ENCODE assay signal across 7 cellular contexts in genomic region chr6:149211046-149211571, GRCh38.
DNase-seq lines count a peak whose midpoint lies in the region; ATAC-seq and TF ChIP-seq lines count a peak whose summit lies in the region.

No MANE protein-coding gene starts in this region.

- DNase-seq in SIG-M5 treated with dmso at 0.1 percent for 504 hours (lab: John Stamatoyannopoulos, UW; ENCODE audit: unreplicated experiment) (peak; percentile 75), iris pigment epithelial cell (ENCODE audit: low read depth) (peak; percentile 44), NAMALWA (ENCODE audit: low spot score) (no peak), SJCRH30 (no peak), esophagus squamous epithelium (lab: John Stamatoyannopoulos, UW) (no peak)

- H3K27me3 ChIP-seq in SJCRH30 (no peaks in the 10 kb centered on the region), esophagus squamous epithelium (peaks cover 0 to 7% (median 0%) of the 10 kb centered on the region in 4 donors)

- no peak for TF ChIP-seq CTCF in esophagus squamous epithelium (IDR thresholded peaks at IDR 0.05)

- no peak for TF ChIP-seq POLR2A in esophagus squamous epithelium (IDR thresholded peaks at IDR 0.05)

- intact Hi-C loops in esophagus squamous epithelium (cut with DNase I): no loop called here

- H3K9me3 ChIP-seq in SJCRH30 (replicated peaks) (no peaks in the 10 kb centered on the region), esophagus squamous epithelium (no peaks in the 10 kb centered on the region)

- H3K4me1 ChIP-seq in SJCRH30 (no peaks in the 10 kb centered on the region), esophagus squamous epithelium (peaks cover 0 to 7% (median 0%) of the 10 kb centered on the region in 3 donors)

- H3K4me3 ChIP-seq in SJCRH30 (no peak overlapping the region), esophagus squamous epithelium (no peak overlapping the region)

- H3K36me3 ChIP-seq in SJCRH30 (no peaks in the 10 kb centered on the region), esophagus squamous epithelium (no peaks in the 10 kb centered on the region)

- 66 to 71% methylated on average over 6 of the region's 6 CpGs for WGBS in esophagus squamous epithelium, 2 donors

- H3K27ac ChIP-seq in SJCRH30 (no peak overlapping the region), esophagus squamous epithelium (no peak overlapping the region)

- peak; percentile 51 for ATAC-seq in GM19023 (IDR thresholded peaks at IDR 0.05; ENCODE audit: unreplicated experiment)
- peak; percentile 56 for ATAC-seq in HG02840 (IDR thresholded peaks at IDR 0.05; ENCODE audit: low FRiP score, unreplicated experiment)

Comparison
In these comparisons a context has a peak if more than half of its experiments do, and no peak if none do; other contexts are left out.
1. DNase-seq: peak in SIG-M5 treated with dmso at 0.1 percent for 504 hours (single experiment) and iris pigment epithelial cell (single experiment); none in NAMALWA (single experiment), SJCRH30 (0 of 2) and esophagus squamous epithelium (single experiment).